Comparison of ENCODE assay signal across 29 cellular contexts in the genomic region with DNA sequence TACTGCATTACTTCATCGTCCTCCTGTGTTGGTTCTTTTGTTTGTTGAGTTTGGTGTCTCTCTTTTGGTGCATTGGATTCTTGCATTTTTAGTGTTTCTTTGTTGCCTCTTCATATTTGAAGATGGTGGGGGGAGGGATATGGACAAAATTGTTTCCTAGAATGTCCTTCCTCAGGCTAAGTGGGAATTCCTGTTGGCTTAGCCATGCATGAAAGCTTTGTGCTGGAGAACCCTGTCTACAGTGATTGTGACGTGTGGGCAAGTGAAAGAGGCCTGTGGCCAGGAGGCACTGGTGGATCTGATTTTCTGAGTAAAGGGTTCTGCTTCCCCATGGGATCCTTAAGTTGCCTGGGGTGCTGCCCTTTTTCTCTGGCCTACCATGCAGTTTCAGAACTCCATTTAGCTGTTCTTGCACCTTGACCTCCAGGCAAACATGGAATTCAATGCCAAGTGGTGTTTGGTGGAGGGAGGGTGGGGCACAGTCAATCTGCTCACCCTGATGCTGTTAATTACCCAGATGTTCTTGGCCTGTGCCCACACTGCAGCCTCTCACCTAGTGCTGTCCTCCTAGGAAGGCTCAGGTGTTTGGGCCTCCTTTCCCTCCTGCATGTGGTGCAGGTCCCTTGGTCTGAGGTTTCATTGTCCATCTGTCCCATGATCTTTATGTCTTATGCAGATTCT. TPM values are rescaled to one million over a fixed set of nuclear protein-coding genes. Genes with fewer than 3 reads are reported as not detected.
"Had no signal": no experiment of that assay in that cellular context is flagged by ENCODE, and none has a peak within 500 bp of the region (broad histone marks: within the 10 kb centered on the region; RNA-seq: fewer than 3 reads in every experiment).

No MANE protein-coding gene starts in this region.

- DNase-seq: activated CD4-positive, alpha-beta T cell treated with anti-CD3 and anti-CD28 coated beads for 1 hour; activated CD8-positive, alpha-beta memory T cell treated with anti-CD3 and anti-CD28 coated beads for 24 hours; activated CD8-positive, alpha-beta memory T cell treated with anti-CD3 and anti-CD28 coated beads, Interleukin-2, amount 50 U/mL, for 48 hours; activated naive CD4-positive, alpha-beta T cell; activated naive CD8-positive, alpha-beta T cell treated with anti-CD3 and anti-CD28 coated beads, Interleukin-2, amount 10 ng/mL, durations not matched to agents 7 days and 5 days; activated T-cell treated with anti-CD3 and anti-CD28 coated beads, Interleukin-2, amount 50 U/mL, for 4 hours; amygdala; cortex of kidney; endodermal cell; esophagus squamous epithelium; head of caudate nucleus; hypothalamus; left cardiac atrium; retina; sigmoid colon; stimulated activated CD4-positive, alpha-beta T cell treated with anti-CD3 and anti-CD28 coated beads, Interleukin-4, amount 100 ng/mL, for 1 hour; stimulated activated naive CD4-positive, alpha-beta T cell treated with Interleukin-2 at 50 U/mL for 16 hours; T-helper 1 cell; WERI-Rb-1 had no signal

- ATAC-seq: activated T-cell treated with anti-CD3 and anti-CD28 coated beads, Interleukin-2, amount 50 U/mL, for 4 hours; gastroesophageal sphincter had no signal

- H3K4me3 ChIP-seq: esophagus squamous epithelium, gastroesophageal sphincter, sigmoid colon had no signal

- H3K36me3 ChIP-seq: esophagus squamous epithelium, gastroesophageal sphincter, sigmoid colon, WERI-Rb-1 had no signal

- H3K27me3 ChIP-seq: sigmoid colon had no signal

- H3K27ac ChIP-seq: esophagus squamous epithelium, gastroesophageal sphincter, sigmoid colon, WERI-Rb-1 had no signal

- FAIRE-seq: TTC549 had no signal

- H3K4me1 ChIP-seq: sigmoid colon had no signal

- H3K9me3 ChIP-seq: esophagus squamous epithelium, gastroesophageal sphincter had no signal

RNA-seq across cellular contexts. Expression of gene SLC22A11, which starts 11.0 kb away (rescaled TPM):
- total RNA-seq: activated naive CD8-positive, alpha-beta T cell treated with anti-CD3 and anti-CD28 coated beads, Interleukin-2, amount 10 ng/mL, durations not matched to agents 7 days and 5 days; activated T-cell treated with anti-CD3 and anti-CD28 coated beads, Interleukin-2, amount 50 U/mL, for 4 hours; activated T-helper 2 cell treated with anti-CD3 and anti-CD28 coated beads, Interferon-gamma antibody, Interleukin-2, Interleukin-4, amounts not matched to agents 10 μg/mL and 5 μg/mL and 100 μg/mL, durations not matched to agents 14 hours and 24 hours and 36 hours; bronchial epithelial cell; endodermal cell; esophagus squamous epithelium; gastroesophageal sphincter; left cardiac atrium; mononuclear cell; osteoblast; progenitor cell of endocrine pancreas; sigmoid colon had no signal

RNA-seq across cellular contexts. Expression of gene SLC22A12, which starts 46.3 kb away (rescaled TPM):
- total RNA-seq: activated naive CD8-positive, alpha-beta T cell treated with anti-CD3 and anti-CD28 coated beads, Interleukin-2, amount 10 ng/mL, durations not matched to agents 7 days and 5 days; activated T-cell treated with anti-CD3 and anti-CD28 coated beads, Interleukin-2, amount 50 U/mL, for 4 hours; activated T-helper 2 cell treated with anti-CD3 and anti-CD28 coated beads, Interferon-gamma antibody, Interleukin-2, Interleukin-4, amounts not matched to agents 10 μg/mL and 5 μg/mL and 100 μg/mL, durations not matched to agents 14 hours and 24 hours and 36 hours; bronchial epithelial cell; endodermal cell; esophagus squamous epithelium; gastroesophageal sphincter; left cardiac atrium; lower leg skin; mononuclear cell; osteoblast; progenitor cell of endocrine pancreas; sigmoid colon; ureter had no signal
- polyA plus RNA-seq: sigmoid colon, thymus had no signal
